Comparison of ENCODE assay signal across 8 cellular contexts in the genomic region with DNA sequence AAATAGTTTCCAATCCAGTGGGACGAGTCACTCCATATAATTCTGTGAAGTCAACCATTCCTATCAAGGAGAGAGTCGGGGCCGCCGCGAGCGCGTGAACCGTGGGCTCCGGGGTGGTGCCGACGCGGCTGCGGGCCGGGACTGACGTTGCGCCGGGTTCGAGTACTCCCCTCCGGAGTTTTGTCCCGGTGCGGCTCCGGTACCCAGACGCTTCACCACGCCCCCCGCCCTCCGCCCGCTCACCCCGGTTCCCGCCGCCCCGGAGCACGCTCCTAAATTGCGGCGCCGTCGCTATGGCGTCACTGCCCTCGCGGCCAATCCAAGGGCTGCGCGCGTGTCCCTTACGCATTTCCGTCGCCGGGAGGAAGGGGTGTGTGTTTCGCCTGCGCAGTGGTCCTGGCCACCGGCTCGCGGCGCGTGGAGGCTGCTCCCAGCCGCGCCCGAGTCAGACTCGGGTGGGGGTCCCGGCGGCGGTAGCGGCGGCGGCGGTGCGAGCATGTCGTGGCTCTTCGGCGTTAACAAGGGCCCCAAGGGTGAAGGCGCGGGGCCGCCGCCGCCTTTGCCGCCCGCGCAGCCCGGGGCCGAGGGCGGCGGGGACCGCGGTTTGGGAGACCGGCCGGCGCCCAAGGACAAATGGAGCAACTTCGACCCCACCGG. TPM values are rescaled to one million over a fixed set of nuclear protein-coding genes. Genes with fewer than 3 reads are reported as not detected.
A peak's percentile ranks its signal among the peaks of the same experiment; 100 is the strongest.
DNase-seq lines count a peak whose midpoint lies in the region; ATAC-seq and TF ChIP-seq lines count a peak whose summit lies in the region.

A gene with protein sequence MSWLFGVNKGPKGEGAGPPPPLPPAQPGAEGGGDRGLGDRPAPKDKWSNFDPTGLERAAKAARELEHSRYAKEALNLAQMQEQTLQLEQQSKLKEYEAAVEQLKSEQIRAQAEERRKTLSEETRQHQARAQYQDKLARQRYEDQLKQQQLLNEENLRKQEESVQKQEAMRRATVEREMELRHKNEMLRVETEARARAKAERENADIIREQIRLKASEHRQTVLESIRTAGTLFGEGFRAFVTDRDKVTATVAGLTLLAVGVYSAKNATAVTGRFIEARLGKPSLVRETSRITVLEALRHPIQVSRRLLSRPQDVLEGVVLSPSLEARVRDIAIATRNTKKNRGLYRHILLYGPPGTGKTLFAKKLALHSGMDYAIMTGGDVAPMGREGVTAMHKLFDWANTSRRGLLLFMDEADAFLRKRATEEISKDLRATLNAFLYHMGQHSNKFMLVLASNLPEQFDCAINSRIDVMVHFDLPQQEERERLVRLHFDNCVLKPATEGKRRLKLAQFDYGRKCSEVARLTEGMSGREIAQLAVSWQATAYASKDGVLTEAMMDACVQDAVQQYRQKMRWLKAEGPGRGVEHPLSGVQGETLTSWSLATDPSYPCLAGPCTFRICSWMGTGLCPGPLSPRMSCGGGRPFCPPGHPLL (plus strand): TSS at position 377 of the 657 bp plus-strand sequence. CDS start 120 bp downstream, at position 497.

- TF ChIP-seq RAD21 in liver (IDR thresholded peaks at IDR 0.05), result peak in 1 of 2 donors; percentile 15

- CTCF ChIA-PET in activated CD4-positive, alpha-beta memory T cell treated with anti-CD3 and anti-CD28 coated beads for 36 hours (lab: Charles Lee), result no interaction called here

- POLR2A ChIA-PET in activated CD4-positive, alpha-beta memory T cell treated with anti-CD3 and anti-CD28 coated beads for 36 hours (lab: Charles Lee), result no interaction called here

- peaks cover 8 to 21% (median 14%) of the 10 kb centered on the region in 4 donors for H3K4me1 ChIP-seq in liver (ENCODE audit: control insufficient read depth in 4 of 4, insufficient read depth in 4 of 4, low read length in 3 of 4)

- H3K27me3 ChIP-seq in liver (ENCODE audit: control insufficient read depth in 4 of 4, insufficient read depth in 4 of 4, low read length in 3 of 4), result no peaks in the 10 kb centered on the region

- intact Hi-C loops in activated CD4-positive, alpha-beta memory T cell treated with anti-CD3 and anti-CD28 coated beads for 36 hours (cut with micrococcal nuclease), result loop anchor here (2.0 kb wide), 1 partner anchor 39 kb away; no protein-coding TSS in a partner anchor

- peak within 1 kb of the TSS; percentile 35 to 80 for H3K27ac ChIP-seq in liver (ENCODE audit: low read depth in 1 of 2, low read length in 2 of 2)

- no peaks in the 10 kb centered on the region for H3K36me3 Mint-ChIP-seq in activated CD4-positive, alpha-beta memory T cell treated with anti-CD3 and anti-CD28 coated beads for 36 hours

- TF ChIP-seq CTCF in liver (IDR thresholded peaks at IDR 0.05; ENCODE audit: low read depth, low read length, missing input control), result no peak

- H3K9me3 Mint-ChIP-seq in activated CD4-positive, alpha-beta memory T cell treated with anti-CD3 and anti-CD28 coated beads for 36 hours, result no peaks in the 10 kb centered on the region

- no peaks in the 10 kb centered on the region for H3K36me3 ChIP-seq in liver (ENCODE audit: control insufficient read depth in 4 of 4, insufficient read depth in 3 of 4, low read depth in 1 of 4, low read length in 3 of 4)

- WGBS in liver, result under 1% methylated on average over 87 of the region's 87 CpGs

- peak; percentile 92 for ATAC-seq in GM19397 (IDR thresholded peaks at IDR 0.05; ENCODE audit: unreplicated experiment)
- ATAC-seq in HG03571 (IDR thresholded peaks at IDR 0.05; ENCODE audit: unreplicated experiment), result peak; percentile 72

- H3K27ac Mint-ChIP-seq in activated CD4-positive, alpha-beta memory T cell treated with anti-CD3 and anti-CD28 coated beads for 36 hours, result peak within 1 kb of the TSS; percentile 49

- H3K9me3 ChIP-seq in liver (ENCODE audit: control insufficient read depth in 4 of 4, low read length in 3 of 4), result no peaks in the 10 kb centered on the region

- peak within 1 kb of the TSS; percentile 47 to 60 for H3K9ac ChIP-seq in liver (ENCODE audit: low read depth in 1 of 2, low read length in 2 of 2)

- DNase-seq in CD1c-positive myeloid dendritic cell (ENCODE audit: extremely low spot score) (peak; percentile 96), NCI-H82 treated with DMSO at 0.1 percent for 48 hours (lab: John Stamatoyannopoulos, UW; ENCODE audit: unreplicated experiment) (peak; percentile 76), dermis microvascular lymphatic vessel endothelial cell (ENCODE audit: low read depth in 2 of 2) (peak; percentile 84 to 95)
- DNase-seq in activated CD4-positive, alpha-beta memory T cell treated with anti-CD3 and anti-CD28 coated beads for 36 hours, result peak; percentile 97
- DNase-seq in stimulated activated CD4-positive, alpha-beta T cell treated with anti-CD3 and anti-CD28 coated beads, Interleukin-4, amount 100 ng/mL, for 1 hour, result peak; percentile 95

- H3K4me3 ChIP-seq in liver (ENCODE audit: low read depth in 1 of 3, low read length in 3 of 3), result peak within 1 kb of the TSS; percentile 73 to 87 (median 82)

- H3K27me3 Mint-ChIP-seq in activated CD4-positive, alpha-beta memory T cell treated with anti-CD3 and anti-CD28 coated beads for 36 hours, result no peaks in the 10 kb centered on the region

- peak within 1 kb of the TSS; percentile 80 for H3K4me3 Mint-ChIP-seq in activated CD4-positive, alpha-beta memory T cell treated with anti-CD3 and anti-CD28 coated beads for 36 hours

- peaks cover 26% of the 10 kb centered on the region for H3K4me1 Mint-ChIP-seq in activated CD4-positive, alpha-beta memory T cell treated with anti-CD3 and anti-CD28 coated beads for 36 hours (ENCODE audit: low read depth)

TF ChIP-seq in liver, 16 proteins besides CTCF, POLR2A, EP300 and RAD21:
- TF ChIP-seq FOXA1 (IDR thresholded peaks at IDR 0.05), result no peak
- no peak for TF ChIP-seq NR2F2 (IDR thresholded peaks at IDR 0.05)
- peak; percentile 48 for TF ChIP-seq SP1 (IDR thresholded peaks at IDR 0.05)
- TF ChIP-seq EGR1 (IDR thresholded peaks at IDR 0.05; ENCODE audit: low read depth in 2 of 2), result no peak
- peak in 1 of 2 donors; percentile 15 for TF ChIP-seq HNF4A (conservative IDR thresholded peaks at IDR 0.05)
- TF ChIP-seq GABPA (IDR thresholded peaks at IDR 0.05 in 1 of 2, conservative IDR thresholded peaks at IDR 0.05 in 1 of 2), result peak; percentile 71 to 93
- TF ChIP-seq, protein P1, sequence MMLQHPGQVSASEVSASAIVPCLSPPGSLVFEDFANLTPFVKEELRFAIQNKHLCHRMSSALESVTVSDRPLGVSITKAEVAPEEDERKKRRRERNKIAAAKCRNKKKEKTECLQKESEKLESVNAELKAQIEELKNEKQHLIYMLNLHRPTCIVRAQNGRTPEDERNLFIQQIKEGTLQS (IDR thresholded peaks at IDR 0.05), result no peak
- TF ChIP-seq YY1 (IDR thresholded peaks at IDR 0.05), result peak; percentile 30
- TF ChIP-seq, protein P2, sequence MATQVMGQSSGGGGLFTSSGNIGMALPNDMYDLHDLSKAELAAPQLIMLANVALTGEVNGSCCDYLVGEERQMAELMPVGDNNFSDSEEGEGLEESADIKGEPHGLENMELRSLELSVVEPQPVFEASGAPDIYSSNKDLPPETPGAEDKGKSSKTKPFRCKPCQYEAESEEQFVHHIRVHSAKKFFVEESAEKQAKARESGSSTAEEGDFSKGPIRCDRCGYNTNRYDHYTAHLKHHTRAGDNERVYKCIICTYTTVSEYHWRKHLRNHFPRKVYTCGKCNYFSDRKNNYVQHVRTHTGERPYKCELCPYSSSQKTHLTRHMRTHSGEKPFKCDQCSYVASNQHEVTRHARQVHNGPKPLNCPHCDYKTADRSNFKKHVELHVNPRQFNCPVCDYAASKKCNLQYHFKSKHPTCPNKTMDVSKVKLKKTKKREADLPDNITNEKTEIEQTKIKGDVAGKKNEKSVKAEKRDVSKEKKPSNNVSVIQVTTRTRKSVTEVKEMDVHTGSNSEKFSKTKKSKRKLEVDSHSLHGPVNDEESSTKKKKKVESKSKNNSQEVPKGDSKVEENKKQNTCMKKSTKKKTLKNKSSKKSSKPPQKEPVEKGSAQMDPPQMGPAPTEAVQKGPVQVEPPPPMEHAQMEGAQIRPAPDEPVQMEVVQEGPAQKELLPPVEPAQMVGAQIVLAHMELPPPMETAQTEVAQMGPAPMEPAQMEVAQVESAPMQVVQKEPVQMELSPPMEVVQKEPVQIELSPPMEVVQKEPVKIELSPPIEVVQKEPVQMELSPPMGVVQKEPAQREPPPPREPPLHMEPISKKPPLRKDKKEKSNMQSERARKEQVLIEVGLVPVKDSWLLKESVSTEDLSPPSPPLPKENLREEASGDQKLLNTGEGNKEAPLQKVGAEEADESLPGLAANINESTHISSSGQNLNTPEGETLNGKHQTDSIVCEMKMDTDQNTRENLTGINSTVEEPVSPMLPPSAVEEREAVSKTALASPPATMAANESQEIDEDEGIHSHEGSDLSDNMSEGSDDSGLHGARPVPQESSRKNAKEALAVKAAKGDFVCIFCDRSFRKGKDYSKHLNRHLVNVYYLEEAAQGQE (IDR thresholded peaks at IDR 0.05), result no peak
- TF ChIP-seq FOXA2 (IDR thresholded peaks at IDR 0.05), result no peak

RNA-seq across cellular contexts. Expression of the gene that starts here (rescaled TPM):
- total RNA-seq in activated CD4-positive, alpha-beta memory T cell treated with anti-CD3 and anti-CD28 coated beads for 36 hours, result 10 to 100 TPM; 35.4 to 36.3 TPM
- total RNA-seq in dermis microvascular lymphatic vessel endothelial cell, result 13.3 and 16.6 TPM in 2 replicates
- 10 to 100 TPM in 1 of 2 donors, 1 to 10 TPM in 1; 9.3 to 14.3 TPM for total RNA-seq in liver
- 10 to 100 TPM in 1 of 2 donors, 1 to 10 TPM in 1; 6.4 to 11.3 TPM for polyA plus RNA-seq in liver

Comparison
In these comparisons a context has a peak if more than half of its experiments do, and no peak if none do; other contexts are left out.
1. Peak in every context shown above with its lines: DNase-seq, ATAC-seq, H3K4me3 ChIP-seq and H3K27ac ChIP-seq.